ENCODE assay signal across 17 cellular contexts in the genomic region with DNA sequence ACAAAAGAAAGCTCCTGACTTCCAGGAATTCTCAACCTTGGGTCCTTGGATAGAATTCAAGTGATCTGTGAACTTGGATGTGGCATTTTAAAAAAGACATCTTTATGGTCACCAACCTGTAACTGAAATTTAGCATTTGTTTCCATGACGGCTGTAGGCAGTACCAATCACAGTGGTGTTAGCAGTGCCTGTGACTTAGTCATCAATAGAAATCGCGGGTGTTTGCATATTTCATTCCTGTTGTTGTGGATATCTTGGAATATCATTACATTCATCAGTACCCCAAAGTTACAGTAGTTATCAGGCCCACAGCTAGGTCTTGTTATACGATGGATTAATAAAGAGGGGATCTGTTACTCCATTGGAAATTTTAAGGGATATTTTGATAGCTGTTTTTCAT.
DNase-seq lines count a peak whose midpoint lies in the region; ATAC-seq, FAIRE-seq and TF ChIP-seq lines count a peak whose summit lies in the region.
"Had no signal": no experiment of that assay in that cellular context is flagged by ENCODE, and none has a peak within 500 bp of the region (broad histone marks: within the 10 kb centered on the region; RNA-seq: fewer than 3 reads in every experiment).

No MANE protein-coding gene starts in this region.

- H3K27ac Mint-ChIP-seq in natural killer cell treated with Interleukin-12 subunit alpha and Interleukin-12 subunit beta and Interleukin-15 and Interleukin-18, amount 100 ng/mL, for 72 hours: peak overlapping the region; percentile 59 to 87
- H3K27ac Mint-ChIP-seq: progenitor cell of endocrine pancreas had no signal

- POLR2A ChIA-PET in A549 (lab: Yijun Ruan, JAX): no interaction called here
- POLR2A ChIA-PET in Panc1 (lab: Charles Lee): no interaction called here

- no TSS peak for BruUV-seq in Panc1 (replicated peaks; lab: Mats Ljungman, UMichigan)

- H3K4me3 ChIP-seq in A549: no peak overlapping the region
- no peak overlapping the region for H3K4me3 ChIP-seq in Panc1 (ENCODE audit: low read depth in 2 of 2, low read length in 2 of 2)

- H3K4me2 ChIP-seq in A549: peak overlapping the region; percentile 67

- WGBS in A549 (ENCODE audit: missing lambda C conversion rate): 42% methylated on average over 4 of the region's 4 CpGs

- peaks cover 78% of the 10 kb centered on the region in 2 donors for H3K4me1 Mint-ChIP-seq in natural killer cell treated with Interleukin-12 subunit alpha and Interleukin-12 subunit beta and Interleukin-15 and Interleukin-18, amount 100 ng/mL, for 72 hours (ENCODE audit: low read depth in 2 of 2)

- ATAC-seq in A549 (0 out of 6 replicates have a peak, but pooled peaks of 1 of the 2 experiments have one; percentile 6), Panc1 (no peak), GM18511 (IDR thresholded peaks at IDR 0.05; ENCODE audit: unreplicated experiment) (no peak), GM21717 (IDR thresholded peaks at IDR 0.05; ENCODE audit: unreplicated experiment) (no peak)
- ATAC-seq in natural killer cell treated with Interleukin-12 subunit alpha and Interleukin-12 subunit beta and Interleukin-15 and Interleukin-18, amount 100 ng/mL, for 72 hours: no peak
- ATAC-seq: activated CD4-positive, CD25-positive, alpha-beta regulatory T cell treated with anti-CD3 and anti-CD28 coated beads, Interleukin-2, amount 50 U/mL, for 24 hours had no signal

- DNase-seq in A549 (ENCODE audit: low read depth in 1 of 2, low spot score in 1 of 2): no peak
- DNase-seq in Panc1 (ENCODE audit: low read depth, low spot score): no peak
- no peak for DNase-seq in epithelial cell of prostate (ENCODE audit: low read depth, low spot score)
- DNase-seq in natural killer cell treated with Interleukin-12 subunit alpha and Interleukin-12 subunit beta and Interleukin-15 and Interleukin-18, amount 100 ng/mL, for 72 hours (ENCODE audit: low spot score): no peak
- no peak for DNase-seq in activated CD4-positive, alpha-beta T cell treated with anti-CD3 and anti-CD28 coated beads for 4 hours
- no peak for DNase-seq in NCI-H345 (lab: John Stamatoyannopoulos, UW)
- DNase-seq: activated naive CD8-positive, alpha-beta T cell treated with anti-CD3 and anti-CD28 coated beads, Interleukin-2, amount 10 ng/mL, durations not matched to agents 7 days and 5 days; GOT3; NCI-H2081 treated with DMSO at 0.1 percent for 48 hours; NCI-H82; substantia nigra had no signal

- peak overlapping the region; percentile 22 for H3K4me3 Mint-ChIP-seq in natural killer cell treated with Interleukin-12 subunit alpha and Interleukin-12 subunit beta and Interleukin-15 and Interleukin-18, amount 100 ng/mL, for 72 hours

- TF ChIP-seq RAD21 in A549 (conservative IDR thresholded peaks at IDR 0.05 in 1 of 2, IDR thresholded peaks at IDR 0.05 in 1 of 2): no peak

- in situ Hi-C loops in Panc1 (cut with HindIII; ENCODE audit: low pct_unique_long_range_greater_than_20kb, low sequenced_read_pairs): no loop called here

- H3K9me3 ChIP-seq in A549 (no peaks in the 10 kb centered on the region), Panc1 (ENCODE audit: control insufficient read depth, insufficient read depth, low read depth, low read length) (no peaks in the 10 kb centered on the region)

- H3K4me1 ChIP-seq in A549 (peaks cover 100% of the 10 kb centered on the region), Panc1 (ENCODE audit: control insufficient read depth, insufficient read depth, low read length) (peaks cover 34% of the 10 kb centered on the region)

- no peak for FAIRE-seq in A549 (lab: Jason Lieb, UNC)
- FAIRE-seq: endometrium, kidney had no signal

- no peaks in the 10 kb centered on the region for H3K27me3 ChIP-seq in Panc1 (ENCODE audit: control insufficient read depth, insufficient read depth, low read length)

- peak overlapping the region; percentile 61 to 79 for H3K27ac ChIP-seq in A549
- H3K27ac ChIP-seq in Panc1 (ENCODE audit: low read length): peak overlapping the region; percentile 44; the same call in 1 of the 2 replicates
- H3K27ac ChIP-seq in epithelial cell of prostate: peak overlapping the region; percentile 100

- TF ChIP-seq POLR2A in A549 (IDR thresholded peaks at IDR 0.05; ENCODE audit: low read length): no peak

- H3K9me3 Mint-ChIP-seq in natural killer cell treated with Interleukin-12 subunit alpha and Interleukin-12 subunit beta and Interleukin-15 and Interleukin-18, amount 100 ng/mL, for 72 hours: no peaks in the 10 kb centered on the region
- H3K9me3 Mint-ChIP-seq: activated naive CD8-positive, alpha-beta T cell treated with anti-CD3 and anti-CD28 coated beads, Interleukin-2, amount 10 ng/mL, durations not matched to agents 7 days and 5 days had no signal

- H3K36me3 Mint-ChIP-seq in natural killer cell treated with Interleukin-12 subunit alpha and Interleukin-12 subunit beta and Interleukin-15 and Interleukin-18, amount 100 ng/mL, for 72 hours: no peaks in the 10 kb centered on the region

- TF ChIP-seq CTCF in A549 (IDR thresholded peaks at IDR 0.05) (no peak), Panc1 (IDR thresholded peaks at IDR 0.05) (no peak)

- no peaks in the 10 kb centered on the region for H3K27me3 Mint-ChIP-seq in natural killer cell treated with Interleukin-12 subunit alpha and Interleukin-12 subunit beta and Interleukin-15 and Interleukin-18, amount 100 ng/mL, for 72 hours
- H3K27me3 Mint-ChIP-seq: activated naive CD8-positive, alpha-beta T cell treated with anti-CD3 and anti-CD28 coated beads, Interleukin-2, amount 10 ng/mL, durations not matched to agents 7 days and 5 days; progenitor cell of endocrine pancreas had no signal

- TF ChIP-seq EP300 in A549 (IDR thresholded peaks at IDR 0.05): no peak

- CTCF ChIA-PET in A549 (lab: Yijun Ruan, JAX): interaction anchor here (0.6 to 1.9 kb wide), 4 partner anchors 11 to 248 kb away, joined by 3 to 10 read pairs (median 4); no protein-coding TSS in a partner anchor
- CTCF ChIA-PET in Panc1 (lab: Charles Lee): interaction anchor here (0.7 kb wide), 1 partner anchor 120 kb away, joined by 5 read pairs; no protein-coding TSS in a partner anchor

- no peaks in the 10 kb centered on the region for H3K36me3 ChIP-seq in Panc1 (ENCODE audit: control insufficient read depth, insufficient read depth, low read length)

- intact Hi-C loops in Panc1 (cut with micrococcal nuclease; ENCODE audit: unreplicated experiment): no loop called here

TF ChIP-seq in A549, 52 proteins besides CTCF, POLR2A, EP300 and RAD21:
- no peak for TF ChIP-seq NPAS2 (CRISPR knock-in tag; IDR thresholded peaks at IDR 0.05; ENCODE audit: borderline replicate concordance)
- TF ChIP-seq PHF8 (IDR thresholded peaks at IDR 0.05; ENCODE audit: borderline replicate concordance, low read depth): no peak
- TF ChIP-seq, protein P1, sequence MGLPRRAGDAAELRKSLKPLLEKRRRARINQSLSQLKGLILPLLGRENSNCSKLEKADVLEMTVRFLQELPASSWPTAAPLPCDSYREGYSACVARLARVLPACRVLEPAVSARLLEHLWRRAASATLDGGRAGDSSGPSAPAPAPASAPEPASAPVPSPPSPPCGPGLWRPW (IDR thresholded peaks at IDR 0.05): no peak
- no peak for TF ChIP-seq ZFP36 (IDR thresholded peaks at IDR 0.05; ENCODE audit: borderline replicate concordance, partially characterized antibody)
TF ChIP-seq in A549: peak in this region for 0.

Comparison
In these comparisons a context has a peak if more than half of its experiments do, and no peak if none do; other contexts are left out.
1. H3K27ac ChIP-seq: peak in every context shown above with its lines; median percentile 100 in epithelial cell of prostate; 70 in A549; 44 in Panc1.